10 cellular contexts compared by ENCODE assay signal in the genomic region with DNA sequence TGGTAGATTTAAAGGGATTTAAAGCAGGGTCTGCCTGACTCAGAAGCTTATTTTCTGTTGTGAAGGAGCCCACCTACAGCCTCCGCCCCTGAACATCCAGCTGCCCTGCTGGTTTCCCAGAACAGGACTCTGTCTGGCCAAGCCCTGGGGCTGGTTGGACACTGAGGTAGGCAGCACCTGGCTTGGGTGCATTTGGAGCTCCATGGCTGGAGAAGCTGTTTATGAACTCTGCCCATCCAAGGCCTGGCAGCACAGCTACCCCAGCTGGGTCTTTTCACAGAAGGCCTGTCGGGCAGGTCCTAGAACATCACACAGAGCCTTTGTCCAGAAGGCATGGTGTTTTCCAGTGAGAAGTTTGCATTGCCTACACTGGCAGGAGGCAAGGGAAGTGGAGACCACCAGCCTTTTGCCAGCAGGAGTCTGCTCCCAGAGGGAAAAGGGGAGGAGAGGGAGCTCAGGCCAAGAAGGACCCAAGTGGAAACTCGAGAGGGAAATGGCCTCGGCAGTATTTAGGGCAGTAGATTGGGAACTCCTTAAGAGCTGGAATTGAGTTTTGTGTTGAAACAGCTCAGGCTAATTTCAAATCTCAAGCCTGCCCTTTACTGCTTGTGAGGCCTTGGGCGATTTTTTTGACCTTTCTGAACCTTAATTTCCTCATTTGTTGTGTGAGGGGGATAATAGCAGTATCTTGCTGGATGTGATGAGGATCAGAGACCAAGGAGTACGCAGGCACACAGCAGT. TPM values are rescaled to one million over a fixed set of nuclear protein-coding genes. Genes with fewer than 3 reads are reported as not detected.
DNase-seq lines count a peak whose midpoint lies in the region; ATAC-seq and TF ChIP-seq lines count a peak whose summit lies in the region.
"Had no signal": no experiment of that assay in that cellular context is flagged by ENCODE, and none has a peak within 500 bp of the region (broad histone marks: within the 10 kb centered on the region; RNA-seq: fewer than 3 reads in every experiment).

No MANE protein-coding gene starts in this region.

- no peak overlapping the region for H3K4me3 Mint-ChIP-seq in activated CD4-positive, alpha-beta T cell treated with anti-CD3 and anti-CD28 coated beads for 36 hours
- H3K4me3 Mint-ChIP-seq in brain = no peak overlapping the region

- TF ChIP-seq POLR2A in thyroid gland (IDR thresholded peaks at IDR 0.05) = no peak

- POLR2A ChIA-PET in activated CD4-positive, alpha-beta T cell treated with anti-CD3 and anti-CD28 coated beads for 36 hours (lab: Charles Lee) = interaction anchor here (1.4 to 2.0 kb wide), 2 partner anchors 8 to 12 kb away, joined by 3 to 6 read pairs; a partner anchor contains a TSS

- TF ChIP-seq CTCF in brain (conservative IDR thresholded peaks at IDR 0.05) (no peak), thyroid gland (IDR thresholded peaks at IDR 0.05) (no peak), BE2C (IDR thresholded peaks at IDR 0.05; ENCODE audit: low read depth, low read length) (no peak)

- H3K36me3 ChIP-seq in mesendoderm (ENCODE audit: control insufficient read depth, insufficient read depth, low read length) = no peaks in the 10 kb centered on the region
- H3K36me3 ChIP-seq in thyroid gland = no peaks in the 10 kb centered on the region
- H3K36me3 ChIP-seq in BE2C = no peaks in the 10 kb centered on the region

- no peak overlapping the region for H3K27ac ChIP-seq in mesendoderm (ENCODE audit: low read depth, low read length)
- peak overlapping the region; percentile 57 to 66 (median 58) for H3K27ac ChIP-seq in thyroid gland

- H3K4ac ChIP-seq in mesendoderm (ENCODE audit: low read depth, low read length) = no peak overlapping the region

- no peak overlapping the region for H2BK5ac ChIP-seq in mesendoderm (ENCODE audit: low read length)

- H3K9ac ChIP-seq in mesendoderm (ENCODE audit: low read length) = no peak overlapping the region

- H3K79me1 ChIP-seq in mesendoderm (ENCODE audit: low read length) = no peaks in the 10 kb centered on the region

- no peaks in the 10 kb centered on the region for H3K27me3 Mint-ChIP-seq in activated CD4-positive, alpha-beta T cell treated with anti-CD3 and anti-CD28 coated beads for 36 hours
- no peaks in the 10 kb centered on the region for H3K27me3 Mint-ChIP-seq in brain

- intact Hi-C loops in activated CD4-positive, alpha-beta T cell treated with anti-CD3 and anti-CD28 coated beads for 36 hours (cut with DNase I, micrococcal nuclease) = no loop called here
- intact Hi-C loops in thyroid gland (cut with DNase I) = no loop called here

- no peaks in the 10 kb centered on the region for H3K79me2 ChIP-seq in mesendoderm (ENCODE audit: control insufficient read depth, insufficient read depth, low read length)

- H3K4me1 ChIP-seq in mesendoderm (ENCODE audit: control insufficient read depth, low read depth, low read length) = peaks cover 5% of the 10 kb centered on the region
- peaks cover 38% of the 10 kb centered on the region in 2 donors for H3K4me1 ChIP-seq in thyroid gland
- H3K4me1 ChIP-seq in BE2C = peaks cover 20% of the 10 kb centered on the region

- H2BK15ac ChIP-seq in mesendoderm (replicated peaks; ENCODE audit: low read depth) = peak overlapping the region; percentile 8

- no peak overlapping the region for H3K23ac ChIP-seq in mesendoderm (ENCODE audit: low read length)

- no peak overlapping the region for H4K8ac ChIP-seq in mesendoderm (ENCODE audit: low read depth, low read length)

- peak overlapping the region; percentile 52 for H3K18ac ChIP-seq in mesendoderm (ENCODE audit: low read length)

- peak overlapping the region; percentile 1 for H2BK120ac ChIP-seq in mesendoderm (ENCODE audit: low read depth, low read length)

- ATAC-seq in activated CD4-positive, alpha-beta T cell treated with anti-CD3 and anti-CD28 coated beads for 36 hours = no peak
- no peak for ATAC-seq in HG03520 (IDR thresholded peaks at IDR 0.05; ENCODE audit: unreplicated experiment)

- H3K4me1 Mint-ChIP-seq in activated CD4-positive, alpha-beta T cell treated with anti-CD3 and anti-CD28 coated beads for 36 hours = peaks cover 83% of the 10 kb centered on the region
- H3K4me1 Mint-ChIP-seq in brain = peaks cover 53% of the 10 kb centered on the region

- H3K36me3 Mint-ChIP-seq in activated CD4-positive, alpha-beta T cell treated with anti-CD3 and anti-CD28 coated beads for 36 hours (ENCODE audit: low read depth) = peaks cover 13% of the 10 kb centered on the region
- H3K36me3 Mint-ChIP-seq in brain = no peaks in the 10 kb centered on the region

- H2AK5ac ChIP-seq in mesendoderm (ENCODE audit: low read length) = peak overlapping the region; percentile 15

- H3K56ac ChIP-seq in mesendoderm (ENCODE audit: low read length) = no peak overlapping the region

- H3K9me3 ChIP-seq in thyroid gland (no peaks in the 10 kb centered on the region), BE2C (no peaks in the 10 kb centered on the region)

- H3K4me3 ChIP-seq in mesendoderm (ENCODE audit: low read length) = no peak overlapping the region
- H3K4me3 ChIP-seq in thyroid gland (replicated peaks in 1 of 3) = no peak overlapping the region
- H3K4me3 ChIP-seq in BE2C (ENCODE audit: low read depth, low read length) = no peak overlapping the region

- no peak overlapping the region for H4K5ac ChIP-seq in mesendoderm (ENCODE audit: low read length)

- H3K27me3 ChIP-seq in mesendoderm (ENCODE audit: insufficient read depth, low read length, poor library complexity) = no peaks in the 10 kb centered on the region
- no peaks in the 10 kb centered on the region for H3K27me3 ChIP-seq in thyroid gland
- H3K27me3 ChIP-seq in BE2C = no peaks in the 10 kb centered on the region

- CTCF ChIA-PET in activated CD4-positive, alpha-beta T cell treated with anti-CD3 and anti-CD28 coated beads for 36 hours (lab: Charles Lee) = interaction anchor here (0.7 to 2.4 kb wide), 6 partner anchors 17 to 187 kb away, joined by 3 to 11 read pairs (median 3); no protein-coding TSS in a partner anchor

- no peak for DNase-seq in activated CD4-positive, alpha-beta T cell treated with anti-CD3 and anti-CD28 coated beads for 36 hours
- no peak for DNase-seq in activated CD4-positive, alpha-beta T cell treated with anti-CD3 and anti-CD28 coated beads for 4 hours
- DNase-seq in mesendoderm = no peak
- DNase-seq in thyroid gland = no peak
- DNase-seq in DMS79 treated with DMSO at 0.1 percent for 48 hours (lab: John Stamatoyannopoulos, UW) = no peak
- DNase-seq in BE2C = no peak
- DNase-seq: stimulated activated CD4-positive, alpha-beta T cell treated with anti-CD3 and anti-CD28 coated beads, Interleukin-4, amount 100 ng/mL, for 4 hours; T1000 had no signal

- H3K4me2 ChIP-seq in mesendoderm (ENCODE audit: low read length) = no peak overlapping the region

- WGBS in mesendoderm (ENCODE audit: extremely low coverage, insufficient coverage, low lambda C conversion rate) = no CpG with 5 or more reads among the region's 6 CpGs
- WGBS in thyroid gland, 2 donors = 70 to 78% methylated on average over 5 to 6 of the region's 6 CpGs

- H3K9me3 Mint-ChIP-seq in activated CD4-positive, alpha-beta T cell treated with anti-CD3 and anti-CD28 coated beads for 36 hours (ENCODE audit: low read depth) = peaks cover 7% of the 10 kb centered on the region
- H3K9me3 Mint-ChIP-seq in brain = no peaks in the 10 kb centered on the region

- H3K27ac Mint-ChIP-seq in activated CD4-positive, alpha-beta T cell treated with anti-CD3 and anti-CD28 coated beads for 36 hours = peak overlapping the region; percentile 84
- peak overlapping the region in 4 of 5 experiments; percentile 26 to 85 (median 83) for H3K27ac Mint-ChIP-seq in brain

RNA-seq across cellular contexts. Expression of a gene that starts 12.4 kb away (rescaled TPM):
- total RNA-seq in activated CD4-positive, alpha-beta T cell treated with anti-CD3 and anti-CD28 coated beads for 36 hours = 100 to 1,000 TPM in 1 of 2 experiments, 10 to 100 TPM in 1; 69.8 to 125 TPM
- polyA plus RNA-seq in brain (ENCODE audit: insufficient read depth, low read depth, low replicate concordance) = 37.4 TPM
- 9.4 TPM for polyA plus RNA-seq in mesendoderm (2013, experiment 1 of 2)
- polyA plus RNA-seq in mesendoderm (2013, experiment 2 of 2) = 9.1 TPM
- total RNA-seq in thyroid gland = 100 to 1,000 TPM; 188 to 340 (median 256) TPM
- polyA plus RNA-seq in BE2C (2012; ENCODE audit: insufficient read depth, insufficient read length, low read depth) = 30.0 TPM

RNA-seq across cellular contexts. Expression of a gene that starts 59.6 kb away (rescaled TPM):
- 10 to 100 TPM; 34.3 to 48.8 TPM for total RNA-seq in activated CD4-positive, alpha-beta T cell treated with anti-CD3 and anti-CD28 coated beads for 36 hours
- 32.5 TPM for polyA plus RNA-seq in brain (ENCODE audit: insufficient read depth, low read depth, low replicate concordance)
- 22.2 TPM for polyA plus RNA-seq in mesendoderm (2013, experiment 1 of 2)
- 22.0 TPM for polyA plus RNA-seq in mesendoderm (2013, experiment 2 of 2)
- 10 to 100 TPM; 27.3 to 48.4 (median 34.1) TPM for total RNA-seq in thyroid gland
- 15.2 TPM for polyA plus RNA-seq in BE2C (2012; ENCODE audit: insufficient read depth, insufficient read length, low read depth)
